ENCODE assay signal across 10 cellular contexts in the genomic region with DNA sequence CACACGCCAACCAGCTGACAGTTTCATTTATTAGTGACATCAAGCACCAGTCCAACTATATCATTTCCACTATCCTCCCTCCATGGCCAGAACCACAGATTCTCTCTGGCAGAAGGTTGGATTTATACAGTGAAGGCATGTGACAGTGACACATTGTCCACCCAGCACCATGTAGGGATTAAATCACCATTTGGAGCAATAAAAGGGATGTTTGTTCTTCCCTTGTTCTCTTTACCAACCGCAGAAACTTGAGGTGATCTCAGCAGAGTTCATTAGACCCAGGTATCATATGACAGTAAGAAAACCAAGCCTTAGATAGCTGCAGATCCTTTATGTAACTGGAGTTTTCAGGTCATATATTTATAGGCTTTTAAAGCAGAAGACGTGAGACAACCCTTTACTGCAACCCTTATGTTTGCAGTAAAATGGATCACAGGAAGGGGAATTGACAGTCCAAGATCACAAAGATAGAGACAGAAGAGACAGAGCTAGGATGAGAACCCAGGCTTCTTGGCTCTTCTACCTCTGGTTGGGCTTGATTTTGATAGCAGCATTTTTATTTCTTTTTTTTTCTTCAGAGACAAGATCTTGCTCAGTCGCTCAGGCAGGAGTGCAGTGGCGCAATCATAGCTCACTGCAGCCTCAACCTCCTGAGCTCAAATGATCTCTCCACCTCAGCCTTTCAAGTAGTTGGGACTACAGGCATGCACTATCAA.
DNase-seq lines count a peak whose midpoint lies in the region; ATAC-seq and TF ChIP-seq lines count a peak whose summit lies in the region.
"Had no signal": no experiment of that assay in that cellular context is flagged by ENCODE, and none has a peak within 500 bp of the region (broad histone marks: within the 10 kb centered on the region; RNA-seq: fewer than 3 reads in every experiment).

No MANE protein-coding gene starts in this region.

- H4K20me1 ChIP-seq in smooth muscle cell (ENCODE audit: low read depth), result no peaks in the 10 kb centered on the region

- no peak overlapping the region for H3K4ac ChIP-seq in neuronal stem cell (ENCODE audit: low read length)

- H3K36me3 ChIP-seq in breast epithelium (no peaks in the 10 kb centered on the region), smooth muscle cell (ENCODE audit: low read depth) (no peaks in the 10 kb centered on the region), neuronal stem cell (replicated peaks in 1 of 2; ENCODE audit: control insufficient read depth in 2 of 2, insufficient read depth in 2 of 2, low read length in 2 of 2) (no peaks in the 10 kb centered on the region)
- H3K36me3 ChIP-seq: MG63, thoracic aorta had no signal

- no peak overlapping the region for H2BK12ac ChIP-seq in neuronal stem cell (ENCODE audit: low read length)

- no peaks in the 10 kb centered on the region for H3K27me3 ChIP-seq in breast epithelium
- no peaks in the 10 kb centered on the region for H3K27me3 ChIP-seq in smooth muscle cell (ENCODE audit: low read depth)
- H3K27me3 ChIP-seq in neuronal stem cell (ENCODE audit: control insufficient read depth in 3 of 3, insufficient read depth in 3 of 3, low read depth in 1 of 3, low read length in 3 of 3), result no peaks in the 10 kb centered on the region
- H3K27me3 ChIP-seq: MG63 had no signal

- no peak overlapping the region for H2AK5ac ChIP-seq in neuronal stem cell (ENCODE audit: low read depth, low read length)

- WGBS in smooth muscle cell (ENCODE audit: low lambda C conversion rate), result 77% methylated on average over 5 of the region's 5 CpGs
- no CpG with 5 or more reads among the region's 5 CpGs for WGBS in neuronal stem cell (ENCODE audit: extremely low coverage in 2 of 2, insufficient read length in 2 of 2, insufficient replicate concordance in 1 of 2), 2 donors

- H3K9me3 ChIP-seq in breast epithelium, result no peaks in the 10 kb centered on the region
- no peaks in the 10 kb centered on the region for H3K9me3 ChIP-seq in smooth muscle cell (replicated peaks; ENCODE audit: low read depth)
- no peaks in the 10 kb centered on the region for H3K9me3 ChIP-seq in neuronal stem cell (replicated peaks in 1 of 2; ENCODE audit: control insufficient read depth in 2 of 2, insufficient read depth in 1 of 2, low read depth in 1 of 2, low read length in 2 of 2)
- H3K9me3 ChIP-seq: MG63, thoracic aorta had no signal

- no peak for ATAC-seq in GM21825 (IDR thresholded peaks at IDR 0.05; ENCODE audit: unreplicated experiment)

- no peak for TF ChIP-seq POLR2A in breast epithelium (IDR thresholded peaks at IDR 0.05)

- no peak overlapping the region for H2BK15ac ChIP-seq in neuronal stem cell (ENCODE audit: low read length)

- peak overlapping the region; percentile 45 to 59 for H3K27ac ChIP-seq in breast epithelium
- H3K27ac ChIP-seq in smooth muscle cell (ENCODE audit: low read depth), result peak overlapping the region; percentile 81
- no peak overlapping the region for H3K27ac ChIP-seq in neuronal stem cell (replicated peaks; ENCODE audit: low read length)
- no peak overlapping the region for H3K27ac ChIP-seq in coronary artery

- intact Hi-C loops in breast epithelium (cut with DNase I; ENCODE audit: low total_unique reads), result no loop called here

- H3K79me1 ChIP-seq in neuronal stem cell (ENCODE audit: low read depth, low read length), result no peaks in the 10 kb centered on the region

- H3F3A ChIP-seq in smooth muscle cell (ENCODE audit: low read depth), result no peaks in the 10 kb centered on the region

- DNase-seq in LNCaP clone FGC (ENCODE audit: low read depth), result peak; percentile 21
- DNase-seq in breast epithelium (ENCODE audit: low spot score in 2 of 2), result no peak
- peak; percentile 33 for DNase-seq in islet precursor cell
- DNase-seq in smooth muscle cell (lab: John Stamatoyannopoulos, UW; ENCODE audit: unreplicated experiment), result no peak
- no peak for DNase-seq in NCI-H1092 treated with DMSO at 0.1 percent for 48 hours (lab: John Stamatoyannopoulos, UW)
- no peak for DNase-seq in neuronal stem cell (ENCODE audit: low spot score)
- DNase-seq in coronary artery (ENCODE audit: low spot score), result no peak

- H3K4me2 ChIP-seq in smooth muscle cell (no peak overlapping the region), neuronal stem cell (ENCODE audit: insufficient read depth, low read length, poor library complexity, severe bottlenecking) (no peak overlapping the region)

- no peak overlapping the region for H2BK120ac ChIP-seq in neuronal stem cell (ENCODE audit: low read depth, low read length)

- TF ChIP-seq CTCF in LNCaP clone FGC (IDR thresholded peaks at IDR 0.05; ENCODE audit: control insufficient read depth, extremely low read depth, insufficient read depth), result no peak
- no peak for TF ChIP-seq CTCF in breast epithelium (IDR thresholded peaks at IDR 0.05)
- no peak for TF ChIP-seq CTCF in smooth muscle cell (IDR thresholded peaks at IDR 0.05; ENCODE audit: borderline replicate concordance, insufficient read depth, poor library complexity, severe bottlenecking)
- no peak for TF ChIP-seq CTCF in coronary artery (IDR thresholded peaks at IDR 0.05)

- no peak overlapping the region for H4K8ac ChIP-seq in neuronal stem cell (ENCODE audit: low read depth, low read length)

- H3K4me3 ChIP-seq in LNCaP clone FGC (ENCODE audit: low read depth, low read length), result no peak overlapping the region
- H3K4me3 ChIP-seq in breast epithelium, result no peak overlapping the region
- no peak overlapping the region for H3K4me3 ChIP-seq in smooth muscle cell
- H3K4me3 ChIP-seq in neuronal stem cell (ENCODE audit: low read length in 2 of 2), result no peak overlapping the region
- H3K4me3 ChIP-seq in coronary artery, result no peak overlapping the region
- H3K4me3 ChIP-seq: MG63, thoracic aorta had no signal

- no peak overlapping the region for H3K18ac ChIP-seq in neuronal stem cell (ENCODE audit: low read length)

- H2AFZ ChIP-seq in smooth muscle cell (ENCODE audit: low read depth), result no peak overlapping the region
- no peak overlapping the region for H2AFZ ChIP-seq in neuronal stem cell (ENCODE audit: low read length)

- no peak overlapping the region for H2BK5ac ChIP-seq in neuronal stem cell (ENCODE audit: low read length)

- peak overlapping the region; percentile 18 for H3K9ac ChIP-seq in smooth muscle cell (ENCODE audit: low read depth)
- H3K9ac ChIP-seq in neuronal stem cell (ENCODE audit: low read depth, low read length, poor library complexity), result no peak overlapping the region

- no peaks in the 10 kb centered on the region for H3K79me2 ChIP-seq in smooth muscle cell (ENCODE audit: low read depth)

- no peaks in the 10 kb centered on the region for H3K4me1 ChIP-seq in breast epithelium
- no peaks in the 10 kb centered on the region for H3K4me1 ChIP-seq in smooth muscle cell (ENCODE audit: low read depth)
- H3K4me1 ChIP-seq in neuronal stem cell (ENCODE audit: control insufficient read depth in 2 of 2, insufficient read depth in 1 of 2, low read depth in 1 of 2, low read length in 2 of 2), result no peaks in the 10 kb centered on the region

- H3K23ac ChIP-seq in neuronal stem cell (ENCODE audit: low read depth, low read length, poor library complexity), result no peak overlapping the region

- no peak overlapping the region for H4K91ac ChIP-seq in neuronal stem cell (ENCODE audit: low read depth, low read length, poor library complexity)

- no peak overlapping the region for H3K14ac ChIP-seq in neuronal stem cell (ENCODE audit: low read length)

Comparison
In these comparisons a context has a peak if more than half of its experiments do, and no peak if none do; other contexts are left out.
1. DNase-seq: peak in LNCaP clone FGC (single experiment) and islet precursor cell (single experiment); none in breast epithelium (0 of 2), smooth muscle cell (single experiment), NCI-H1092 treated with DMSO at 0.1 percent for 48 hours (single experiment), neuronal stem cell (single experiment) and coronary artery (single experiment).
2. H3K27ac ChIP-seq: peak in breast epithelium (2 of 2) and smooth muscle cell (single experiment); none in neuronal stem cell (single experiment) and coronary artery (0 of 2).